ENCODE assay signal across 20 cellular contexts in genomic region chr5:170971-171800, GRCh38. TPM values are rescaled to one million over a fixed set of nuclear protein-coding genes. Genes with fewer than 3 reads are reported as not detected.
DNase-seq lines count a peak whose midpoint lies in the region; ATAC-seq and TF ChIP-seq lines count a peak whose summit lies in the region.
"Had no signal": no experiment of that assay in that cellular context is flagged by ENCODE, and none has a peak within 500 bp of the region (broad histone marks: within the 10 kb centered on the region; RNA-seq: fewer than 3 reads in every experiment).

No MANE protein-coding gene starts in this region.

- H3K27ac ChIP-seq in BLaER1 = peak overlapping the region; percentile 82
- H3K27ac ChIP-seq in ovary = peak overlapping the region; percentile 67 to 89
- no peak overlapping the region for H3K27ac ChIP-seq in CD8-positive, alpha-beta T cell (ENCODE audit: low read depth, low read length)
- H3K27ac ChIP-seq: body of pancreas, left ventricle myocardium inferior, right atrium auricular region had no signal

- no peaks in the 10 kb centered on the region for H3K4me1 Mint-ChIP-seq in CD8-positive, alpha-beta T cell (ENCODE audit: low read depth)

- no peaks in the 10 kb centered on the region for H4K20me1 ChIP-seq in BLaER1

- H3K27ac Mint-ChIP-seq in CD8-positive, alpha-beta T cell = no peak overlapping the region
- H3K27ac Mint-ChIP-seq: activated naive CD8-positive, alpha-beta T cell had no signal

- no peak overlapping the region for H3K4me3 Mint-ChIP-seq in CD8-positive, alpha-beta T cell
- H3K4me3 Mint-ChIP-seq: activated naive CD8-positive, alpha-beta T cell had no signal

- H3K9me3 ChIP-seq in BLaER1 (no peaks in the 10 kb centered on the region), ovary (no peaks in the 10 kb centered on the region)
- H3K9me3 ChIP-seq in CD8-positive, alpha-beta T cell (ENCODE audit: low read length) = no peaks in the 10 kb centered on the region
- H3K9me3 ChIP-seq: body of pancreas, Caco-2, left ventricle myocardium inferior, right atrium auricular region had no signal

- TF ChIP-seq CTCF in ovary (IDR thresholded peaks at IDR 0.05) = no peak
- no peak for TF ChIP-seq CTCF in CD8-positive, alpha-beta T cell (IDR thresholded peaks at IDR 0.05)

- H3K4me2 ChIP-seq in BLaER1 = peak overlapping the region; percentile 80

- 18 to 40% (median 20%) methylated on average over 32 to 37 of the region's 37 CpGs for WGBS in ovary, 3 donors

- H3K27me3 Mint-ChIP-seq in CD8-positive, alpha-beta T cell (ENCODE audit: low read depth) = peaks cover 6% of the 10 kb centered on the region
- H3K27me3 Mint-ChIP-seq: activated naive CD8-positive, alpha-beta T cell had no signal

- intact Hi-C loops in ovary (cut with DNase I) = no loop called here
- intact Hi-C loops in CD8-positive, alpha-beta T cell (cut with DNase I, micrococcal nuclease) = no loop called here

- H3K36me3 ChIP-seq in BLaER1 (peaks cover 39% of the 10 kb centered on the region), ovary (no peaks in the 10 kb centered on the region)
- H3K36me3 ChIP-seq in CD8-positive, alpha-beta T cell (ENCODE audit: insufficient read depth, low read length) = no peaks in the 10 kb centered on the region
- H3K36me3 ChIP-seq: left ventricle myocardium inferior, right atrium auricular region had no signal

- no peak for ATAC-seq in CD8-positive, alpha-beta T cell
- ATAC-seq: body of pancreas had no signal

- peaks cover 77% of the 10 kb centered on the region for H3K4me1 ChIP-seq in BLaER1
- peaks cover 19% of the 10 kb centered on the region for H3K4me1 ChIP-seq in ovary (ENCODE audit: insufficient read depth)
- no peaks in the 10 kb centered on the region for H3K4me1 ChIP-seq in CD8-positive, alpha-beta T cell (ENCODE audit: insufficient read depth, low read length)
- H3K4me1 ChIP-seq: body of pancreas had no signal

- H3K4me3 ChIP-seq in BLaER1 (no peak overlapping the region), ovary (no peak overlapping the region)
- no peak overlapping the region for H3K4me3 ChIP-seq in CD8-positive, alpha-beta T cell (ENCODE audit: low read depth, low read length)
- H3K4me3 ChIP-seq: body of pancreas, left ventricle myocardium inferior, right atrium auricular region had no signal

- POLR2A ChIA-PET in CD8-positive, alpha-beta T cell (lab: Charles Lee) = no interaction called here

- H3K36me3 Mint-ChIP-seq in CD8-positive, alpha-beta T cell = no peaks in the 10 kb centered on the region
- H3K36me3 Mint-ChIP-seq: activated naive CD8-positive, alpha-beta T cell had no signal

- CTCF ChIA-PET in CD8-positive, alpha-beta T cell (lab: Charles Lee) = no interaction called here

- no peak for TF ChIP-seq POLR2A in ovary (IDR thresholded peaks at IDR 0.05)

- no peaks in the 10 kb centered on the region for H3K9me3 Mint-ChIP-seq in CD8-positive, alpha-beta T cell

- H3K27me3 ChIP-seq in BLaER1 = no peaks in the 10 kb centered on the region
- H3K27me3 ChIP-seq in ovary = no peaks in the 10 kb centered on the region
- H3K27me3 ChIP-seq in CD8-positive, alpha-beta T cell (ENCODE audit: insufficient read depth, low read length) = no peaks in the 10 kb centered on the region
- H3K27me3 ChIP-seq: body of pancreas, right atrium auricular region had no signal

- H3K9ac ChIP-seq in BLaER1 = peak overlapping the region; percentile 63; the same call in 1 of the 2 replicates

- DNase-seq in NCI-H526 treated with DMSO at 0.1 percent for 48 hours (lab: John Stamatoyannopoulos, UW) (peak; percentile 74), left kidney (ENCODE audit: low read depth, low spot score) (peak; percentile 52), ovary (peak; percentile 87 to 94 (median 93)), NCI-H2196 treated with DMSO at 0.1 percent for 48 hours (lab: John Stamatoyannopoulos, UW; ENCODE audit: unreplicated experiment) (no peak), cerebellar nuclear complex (lab: John Stamatoyannopoulos, UW) (no peak), HPDE6-E6E7 (ENCODE audit: extremely low spot score) (no peak)
- no peak for DNase-seq in CD8-positive, alpha-beta T cell
- DNase-seq: activated CD4-positive, alpha-beta T cell treated with anti-CD3 and anti-CD28 coated beads, Interleukin-2, amount 50 U/mL, for 48 hours; activated T-cell treated with anti-CD3 and anti-CD28 coated beads, Interleukin-2, amount 50 U/mL, for 1 hour; GOT3; KG1; left ventricle myocardium inferior; NCI-H2227 treated with DMSO at 0.1 percent for 48 hours; nucleus accumbens had no signal

- no peak for TF ChIP-seq EP300 in ovary (IDR thresholded peaks at IDR 0.05)

RNA-seq across cellular contexts. Expression of gene LRRC14B, which starts 20.1 kb away (rescaled TPM):
- total RNA-seq in ovary = under 1 TPM in 2 of 7 donors, not detected in 5; 0.38 to 0.92 TPM
- polyA plus RNA-seq in ovary = under 1 TPM in 1 of 2 donors, not detected in 1; 0.04 TPM
- not detected for total RNA-seq in CD8-positive, alpha-beta T cell
- total RNA-seq: body of pancreas; Caco-2; T-helper 1 cell treated with Interleukin-12 subunit alpha and Interleukin-12 subunit beta and Interleukin-4 antibody, amounts not matched to agents 30 ng/mL and 1 ng/mL, for 36 hours had no signal

RNA-seq across cellular contexts. Expression of gene CCDC127, which starts 46.8 kb away (rescaled TPM):
- total RNA-seq in ovary = 1 to 10 TPM; 2.5 to 9.9 (median 6.0) TPM
- 1 to 10 TPM; 4.7 to 6.8 TPM for polyA plus RNA-seq in ovary
- total RNA-seq in CD8-positive, alpha-beta T cell = 1 to 10 TPM; 1.5 to 2.2 TPM

RNA-seq across cellular contexts. Expression of gene SDHA, which starts 46.9 kb away (rescaled TPM):
- total RNA-seq in ovary = 100 to 1,000 TPM in 4 of 7 donors, 10 to 100 TPM in 3; 69.6 to 169 (median 103) TPM
- 100 to 1,000 TPM in 1 of 2 donors, 10 to 100 TPM in 1; 94.7 to 112 TPM for polyA plus RNA-seq in ovary
- total RNA-seq in CD8-positive, alpha-beta T cell = 100 to 1,000 TPM; 203 to 216 TPM

Comparison
In these comparisons a context has a peak if more than half of its experiments do, and no peak if none do; other contexts are left out.
1. DNase-seq: peak in NCI-H526 treated with DMSO at 0.1 percent for 48 hours (single experiment), left kidney (single experiment) and ovary (5 of 5); none in NCI-H2196 treated with DMSO at 0.1 percent for 48 hours (single experiment), CD8-positive, alpha-beta T cell (0 of 7), cerebellar nuclear complex (0 of 2) and HPDE6-E6E7 (single experiment).